In the genomic region with DNA sequence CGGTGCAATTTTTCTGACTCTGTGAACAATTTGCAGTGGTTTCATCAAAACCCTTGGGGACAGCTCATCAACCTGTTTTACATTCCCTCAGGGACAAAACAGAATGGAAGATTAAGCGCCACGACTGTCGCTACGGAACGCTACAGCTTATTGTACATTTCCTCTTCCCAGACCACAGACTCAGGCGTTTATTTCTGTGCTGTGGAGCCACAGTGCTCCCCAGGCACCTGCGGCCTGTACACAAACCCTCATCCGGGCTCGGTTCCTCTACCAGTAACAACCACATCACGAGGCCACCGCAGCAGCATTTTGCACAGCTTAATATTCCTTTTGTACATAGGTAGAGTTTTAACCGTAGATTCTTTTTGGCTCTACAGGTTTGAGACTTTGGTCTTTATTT, we compare ENCODE assay signal across 1 cellular context.
TF ChIP-seq lines count a peak whose summit lies in the region.

No MANE protein-coding gene starts in this region.

TF ChIP-seq in H1, 55 proteins besides CTCF, POLR2A, EP300 and RAD21 (continued from another document):
- TF ChIP-seq, protein P1, sequence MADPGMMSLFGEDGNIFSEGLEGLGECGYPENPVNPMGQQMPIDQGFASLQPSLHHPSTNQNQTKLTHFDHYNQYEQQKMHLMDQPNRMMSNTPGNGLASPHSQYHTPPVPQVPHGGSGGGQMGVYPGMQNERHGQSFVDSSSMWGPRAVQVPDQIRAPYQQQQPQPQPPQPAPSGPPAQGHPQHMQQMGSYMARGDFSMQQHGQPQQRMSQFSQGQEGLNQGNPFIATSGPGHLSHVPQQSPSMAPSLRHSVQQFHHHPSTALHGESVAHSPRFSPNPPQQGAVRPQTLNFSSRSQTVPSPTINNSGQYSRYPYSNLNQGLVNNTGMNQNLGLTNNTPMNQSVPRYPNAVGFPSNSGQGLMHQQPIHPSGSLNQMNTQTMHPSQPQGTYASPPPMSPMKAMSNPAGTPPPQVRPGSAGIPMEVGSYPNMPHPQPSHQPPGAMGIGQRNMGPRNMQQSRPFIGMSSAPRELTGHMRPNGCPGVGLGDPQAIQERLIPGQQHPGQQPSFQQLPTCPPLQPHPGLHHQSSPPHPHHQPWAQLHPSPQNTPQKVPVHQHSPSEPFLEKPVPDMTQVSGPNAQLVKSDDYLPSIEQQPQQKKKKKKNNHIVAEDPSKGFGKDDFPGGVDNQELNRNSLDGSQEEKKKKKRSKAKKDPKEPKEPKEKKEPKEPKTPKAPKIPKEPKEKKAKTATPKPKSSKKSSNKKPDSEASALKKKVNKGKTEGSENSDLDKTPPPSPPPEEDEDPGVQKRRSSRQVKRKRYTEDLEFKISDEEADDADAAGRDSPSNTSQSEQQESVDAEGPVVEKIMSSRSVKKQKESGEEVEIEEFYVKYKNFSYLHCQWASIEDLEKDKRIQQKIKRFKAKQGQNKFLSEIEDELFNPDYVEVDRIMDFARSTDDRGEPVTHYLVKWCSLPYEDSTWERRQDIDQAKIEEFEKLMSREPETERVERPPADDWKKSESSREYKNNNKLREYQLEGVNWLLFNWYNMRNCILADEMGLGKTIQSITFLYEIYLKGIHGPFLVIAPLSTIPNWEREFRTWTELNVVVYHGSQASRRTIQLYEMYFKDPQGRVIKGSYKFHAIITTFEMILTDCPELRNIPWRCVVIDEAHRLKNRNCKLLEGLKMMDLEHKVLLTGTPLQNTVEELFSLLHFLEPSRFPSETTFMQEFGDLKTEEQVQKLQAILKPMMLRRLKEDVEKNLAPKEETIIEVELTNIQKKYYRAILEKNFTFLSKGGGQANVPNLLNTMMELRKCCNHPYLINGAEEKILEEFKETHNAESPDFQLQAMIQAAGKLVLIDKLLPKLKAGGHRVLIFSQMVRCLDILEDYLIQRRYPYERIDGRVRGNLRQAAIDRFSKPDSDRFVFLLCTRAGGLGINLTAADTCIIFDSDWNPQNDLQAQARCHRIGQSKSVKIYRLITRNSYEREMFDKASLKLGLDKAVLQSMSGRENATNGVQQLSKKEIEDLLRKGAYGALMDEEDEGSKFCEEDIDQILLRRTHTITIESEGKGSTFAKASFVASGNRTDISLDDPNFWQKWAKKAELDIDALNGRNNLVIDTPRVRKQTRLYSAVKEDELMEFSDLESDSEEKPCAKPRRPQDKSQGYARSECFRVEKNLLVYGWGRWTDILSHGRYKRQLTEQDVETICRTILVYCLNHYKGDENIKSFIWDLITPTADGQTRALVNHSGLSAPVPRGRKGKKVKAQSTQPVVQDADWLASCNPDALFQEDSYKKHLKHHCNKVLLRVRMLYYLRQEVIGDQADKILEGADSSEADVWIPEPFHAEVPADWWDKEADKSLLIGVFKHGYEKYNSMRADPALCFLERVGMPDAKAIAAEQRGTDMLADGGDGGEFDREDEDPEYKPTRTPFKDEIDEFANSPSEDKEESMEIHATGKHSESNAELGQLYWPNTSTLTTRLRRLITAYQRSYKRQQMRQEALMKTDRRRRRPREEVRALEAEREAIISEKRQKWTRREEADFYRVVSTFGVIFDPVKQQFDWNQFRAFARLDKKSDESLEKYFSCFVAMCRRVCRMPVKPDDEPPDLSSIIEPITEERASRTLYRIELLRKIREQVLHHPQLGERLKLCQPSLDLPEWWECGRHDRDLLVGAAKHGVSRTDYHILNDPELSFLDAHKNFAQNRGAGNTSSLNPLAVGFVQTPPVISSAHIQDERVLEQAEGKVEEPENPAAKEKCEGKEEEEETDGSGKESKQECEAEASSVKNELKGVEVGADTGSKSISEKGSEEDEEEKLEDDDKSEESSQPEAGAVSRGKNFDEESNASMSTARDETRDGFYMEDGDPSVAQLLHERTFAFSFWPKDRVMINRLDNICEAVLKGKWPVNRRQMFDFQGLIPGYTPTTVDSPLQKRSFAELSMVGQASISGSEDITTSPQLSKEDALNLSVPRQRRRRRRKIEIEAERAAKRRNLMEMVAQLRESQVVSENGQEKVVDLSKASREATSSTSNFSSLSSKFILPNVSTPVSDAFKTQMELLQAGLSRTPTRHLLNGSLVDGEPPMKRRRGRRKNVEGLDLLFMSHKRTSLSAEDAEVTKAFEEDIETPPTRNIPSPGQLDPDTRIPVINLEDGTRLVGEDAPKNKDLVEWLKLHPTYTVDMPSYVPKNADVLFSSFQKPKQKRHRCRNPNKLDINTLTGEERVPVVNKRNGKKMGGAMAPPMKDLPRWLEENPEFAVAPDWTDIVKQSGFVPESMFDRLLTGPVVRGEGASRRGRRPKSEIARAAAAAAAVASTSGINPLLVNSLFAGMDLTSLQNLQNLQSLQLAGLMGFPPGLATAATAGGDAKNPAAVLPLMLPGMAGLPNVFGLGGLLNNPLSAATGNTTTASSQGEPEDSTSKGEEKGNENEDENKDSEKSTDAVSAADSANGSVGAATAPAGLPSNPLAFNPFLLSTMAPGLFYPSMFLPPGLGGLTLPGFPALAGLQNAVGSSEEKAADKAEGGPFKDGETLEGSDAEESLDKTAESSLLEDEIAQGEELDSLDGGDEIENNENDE (IDR thresholded peaks at IDR 0.05; ENCODE audit: insufficient replicate concordance, low read length), result no peak
- TF ChIP-seq, protein P2, sequence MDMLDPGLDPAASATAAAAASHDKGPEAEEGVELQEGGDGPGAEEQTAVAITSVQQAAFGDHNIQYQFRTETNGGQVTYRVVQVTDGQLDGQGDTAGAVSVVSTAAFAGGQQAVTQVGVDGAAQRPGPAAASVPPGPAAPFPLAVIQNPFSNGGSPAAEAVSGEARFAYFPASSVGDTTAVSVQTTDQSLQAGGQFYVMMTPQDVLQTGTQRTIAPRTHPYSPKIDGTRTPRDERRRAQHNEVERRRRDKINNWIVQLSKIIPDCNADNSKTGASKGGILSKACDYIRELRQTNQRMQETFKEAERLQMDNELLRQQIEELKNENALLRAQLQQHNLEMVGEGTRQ (IDR thresholded peaks at IDR 0.05; ENCODE audit: low read length), result no peak
- TF ChIP-seq CEBPB (IDR thresholded peaks at IDR 0.05; ENCODE audit: low read depth, low read length) (no peak), SP1 (IDR thresholded peaks at IDR 0.05; ENCODE audit: low read depth, low read length) (no peak), SRF (IDR thresholded peaks at IDR 0.05; ENCODE audit: low read depth, low read length) (no peak), POU5F1 (IDR thresholded peaks at IDR 0.05; ENCODE audit: low read depth, low read length) (no peak), EGR1 (IDR thresholded peaks at IDR 0.05; ENCODE audit: borderline replicate concordance, low read depth, low read length) (no peak)
